In genomic region chr4:1981251-1982055, GRCh38 we compare ENCODE assay signal across 9 cellular contexts. TPM values are rescaled to one million over a fixed set of nuclear protein-coding genes. Genes with fewer than 3 reads are reported as not detected.
DNase-seq lines count a peak whose midpoint lies in the region; TF ChIP-seq lines count a peak whose summit lies in the region.
"Had no signal": no experiment of that assay in that cellular context is flagged by ENCODE, and none has a peak within 500 bp of the region (broad histone marks: within the 10 kb centered on the region; RNA-seq: fewer than 3 reads in every experiment).

No MANE protein-coding gene starts in this region.

- H3K4me1 Mint-ChIP-seq in MCF 10A (ENCODE audit: insufficient read depth, unreplicated experiment): peaks cover 9% of the 10 kb centered on the region

- H3K27me3 ChIP-seq in breast epithelium (no peaks in the 10 kb centered on the region), stomach (no peaks in the 10 kb centered on the region)

- H3K27ac Mint-ChIP-seq in MCF 10A (ENCODE audit: low read depth, unreplicated experiment): peak overlapping the region; percentile 83
- H3K27ac Mint-ChIP-seq: activated naive CD4-positive, alpha-beta T cell treated with anti-CD3 and anti-CD28 coated beads for 36 hours had no signal

- POLR2A ChIA-PET in MCF 10A (lab: Yijun Ruan, JAX): interaction anchor here (1.2 kb wide), 1 partner anchor 28 kb away, joined by 3 read pairs; no protein-coding TSS in a partner anchor

- no peak overlapping the region for H3K4me3 Mint-ChIP-seq in MCF 10A (ENCODE audit: unreplicated experiment)
- H3K4me3 Mint-ChIP-seq: activated naive CD4-positive, alpha-beta T cell treated with anti-CD3 and anti-CD28 coated beads for 36 hours had no signal

- H3K36me3 ChIP-seq in breast epithelium: peaks cover 17% of the 10 kb centered on the region
- peaks cover 59 to 100% (median 100%) of the 10 kb centered on the region in 4 donors for H3K36me3 ChIP-seq in stomach

- peaks cover 86% of the 10 kb centered on the region for H3K36me3 Mint-ChIP-seq in MCF 10A (ENCODE audit: insufficient read depth, unreplicated experiment)

- 68 to 78% (median 72%) methylated on average over 17 to 22 of the region's 22 CpGs for WGBS in stomach, 5 donors

- no peaks in the 10 kb centered on the region for H3K9me3 Mint-ChIP-seq in MCF 10A (ENCODE audit: unreplicated experiment)
- H3K9me3 Mint-ChIP-seq: activated naive CD4-positive, alpha-beta T cell treated with anti-CD3 and anti-CD28 coated beads for 36 hours had no signal

- no peaks in the 10 kb centered on the region for H3K27me3 Mint-ChIP-seq in MCF 10A (ENCODE audit: insufficient read depth, unreplicated experiment)

- no peak for DNase-seq in MCF 10A (ENCODE audit: unreplicated experiment)
- no peak for DNase-seq in breast epithelium (ENCODE audit: low spot score in 2 of 2)
- DNase-seq in OCI-M1 (lab: John Stamatoyannopoulos, UW): peak; percentile 3
- DNase-seq in erythroblast (lab: John Stamatoyannopoulos, UW): peak; percentile 31 to 42
- DNase-seq in stomach: peak; percentile 69
- no peak for DNase-seq in H4 (ENCODE audit: low spot score)
- DNase-seq in NCI-H1092 treated with DMSO at 0.1 percent for 48 hours (lab: John Stamatoyannopoulos, UW): no peak
- DNase-seq in KBM-7: no peak
- DNase-seq: activated naive CD4-positive, alpha-beta T cell treated with anti-CD3 and anti-CD28 coated beads for 36 hours had no signal

- TSS peak; percentile 17 for BruUV-seq in MCF 10A (replicated peaks; lab: Mats Ljungman, UMichigan)

- no peaks in the 10 kb centered on the region for H3K9me3 ChIP-seq in breast epithelium
- H3K9me3 ChIP-seq in stomach: no peaks in the 10 kb centered on the region

- no peak overlapping the region for H3K4me3 ChIP-seq in breast epithelium
- H3K4me3 ChIP-seq in stomach: no peak overlapping the region

- CTCF ChIA-PET in MCF 10A (lab: Yijun Ruan, JAX): interaction anchor here (0.6 kb wide), 1 partner anchor 10 kb away, joined by 3 read pairs; no protein-coding TSS in a partner anchor

- no peak for TF ChIP-seq EP300 in stomach (IDR thresholded peaks at IDR 0.05)

- TF ChIP-seq POLR2A in breast epithelium (IDR thresholded peaks at IDR 0.05): no peak
- TF ChIP-seq POLR2A in erythroblast (IDR thresholded peaks at IDR 0.05; ENCODE audit: low read length): no peak
- no peak for TF ChIP-seq POLR2A in stomach (IDR thresholded peaks at IDR 0.05)

- H3K4me1 ChIP-seq in breast epithelium (no peaks in the 10 kb centered on the region), stomach (peaks cover 0 to 5% (median 0%) of the 10 kb centered on the region in 4 donors)

- in situ Hi-C loops in KBM-7 (cut with MboI; ENCODE audit: low pct_unique_long_range_greater_than_20kb, low sequenced_read_pairs): no loop called here

- intact Hi-C loops in MCF 10A (cut with micrococcal nuclease): no loop called here
- intact Hi-C loops in breast epithelium (cut with DNase I; ENCODE audit: low total_unique reads): no loop called here
- intact Hi-C loops in stomach (cut with DNase I; ENCODE audit: low total_unique reads): no loop called here

- TF ChIP-seq CTCF in MCF 10A (IDR thresholded peaks at IDR 0.05; ENCODE audit: unreplicated experiment) (no peak), breast epithelium (IDR thresholded peaks at IDR 0.05) (no peak), stomach (IDR thresholded peaks at IDR 0.05) (no peak)

- no peak overlapping the region for H3K27ac ChIP-seq in breast epithelium
- no peak overlapping the region for H3K27ac ChIP-seq in stomach

RNA-seq across cellular contexts. Expression of gene NELFA, which starts 27.3 kb away (rescaled TPM):
- total RNA-seq in MCF 10A (2022): 30.1 and 36.2 TPM in 2 replicates
- 10 to 100 TPM; 14.1 to 22.0 (median 18.4) TPM for total RNA-seq in breast epithelium
- total RNA-seq in stomach: 10 to 100 TPM in 4 of 5 donors, 1 to 10 TPM in 1; 5.8 to 82.9 (median 21.0) TPM
- polyA plus RNA-seq in stomach: 10 to 100 TPM; 13.6 to 28.5 (median 15.5) TPM
- 17.9 and 22.0 TPM in 2 replicates for total RNA-seq in H4 (2014; rRNA removed; shearing (Covaris generic))

Comparison
In these comparisons a context has a peak if more than half of its experiments do, and no peak if none do; other contexts are left out.
1. DNase-seq: peak in OCI-M1 (single experiment), erythroblast (2 of 2) and stomach (single experiment); none in MCF 10A (single experiment), breast epithelium (0 of 2), H4 (single experiment), NCI-H1092 treated with DMSO at 0.1 percent for 48 hours (single experiment) and KBM-7 (single experiment).